ENCODE assay signal across 30 cellular contexts in genomic region chr6:146191600-146191999, GRCh38.
"Had no signal": no experiment of that assay in that cellular context is flagged by ENCODE, and none has a peak within 500 bp of the region (broad histone marks: within the 10 kb centered on the region; RNA-seq: fewer than 3 reads in every experiment).

No MANE protein-coding gene starts in this region.

- DNase-seq: activated B cell treated with CpG ODN at 0.5 μM for 24 hours; activated CD4-positive, alpha-beta memory T cell treated with anti-CD3 and anti-CD28 coated beads for 36 hours; activated CD4-positive, alpha-beta T cell treated with anti-CD3 and anti-CD28 coated beads for 4 hours; activated CD4-positive, alpha-beta T cell treated with anti-CD3 and anti-CD28 coated beads, Interleukin-2, amount 10 ng/mL, durations not matched to agents 24 days and 14 days; activated CD4-positive, alpha-beta T cell treated with anti-CD3 and anti-CD28 coated beads, Interleukin-2, amount 50 U/mL, for 1 hour; activated CD4-positive, alpha-beta T cell treated with anti-CD3 and anti-CD28 coated beads, Interleukin-2, amount 50 U/mL, for 4 hours; activated CD4-positive, CD25-positive, alpha-beta regulatory T cell treated with anti-CD3 and anti-CD28 coated beads, Interleukin-2, amount 50 U/mL, for 72 hours; activated CD8-positive, alpha-beta memory T cell treated with anti-CD3 and anti-CD28 coated beads, Interleukin-2, amount 50 U/mL, for 4 hours; activated CD8-positive, alpha-beta T cell treated with anti-CD3 and anti-CD28 coated beads for 36 hours; activated effector memory CD4-positive, alpha-beta T cell treated with anti-CD3 and anti-CD28 coated beads, Interleukin-2, amount 50 U/mL, for 16 hours; activated gamma-delta T cell treated with Interleukin-2 at 50 U/mL for 16 hours; activated naive CD4-positive, alpha-beta T cell; activated naive CD4-positive, alpha-beta T cell treated with anti-CD3 and anti-CD28 coated beads for 36 hours; activated naive CD4-positive, alpha-beta T cell treated with anti-CD3 and anti-CD28 coated beads, Interleukin-2, amount 50 U/mL, for 16 hours; activated naive CD8-positive, alpha-beta T cell treated with anti-CD3 and anti-CD28 coated beads for 36 hours; activated T-cell treated with anti-CD3 and anti-CD28 coated beads for 4 hours; activated T-cell treated with anti-CD3 and anti-CD28 coated beads, Interleukin-2, amount 50 U/mL, for 1 hour; activated T-cell treated with anti-CD3 and anti-CD28 coated beads, Interleukin-2, amount 50 U/mL, for 4 hours; activated T-cell treated with anti-CD3 and anti-CD28 coated beads, Interleukin-2, amount 50 U/mL, for 72 hours; adrenal gland; amniotic stem cell; aorta; body of pancreas; brain microvascular endothelial cell; central memory CD4-positive, alpha-beta T cell; T-helper 1 cell; T-helper 2 cell; T-helper 9 cell had no signal

- H3K27ac ChIP-seq: adrenal gland, body of pancreas, brain microvascular endothelial cell, breast epithelium, VCaP had no signal

- H3K4me3 ChIP-seq: adrenal gland, body of pancreas, breast epithelium had no signal

- H3K9me3 ChIP-seq: adrenal gland, body of pancreas, breast epithelium had no signal

- H3K27me3 ChIP-seq: adrenal gland, body of pancreas, brain microvascular endothelial cell, breast epithelium had no signal

- H3K36me3 ChIP-seq: adrenal gland, brain microvascular endothelial cell, breast epithelium had no signal

- H3K4me1 ChIP-seq: adrenal gland, body of pancreas, breast epithelium had no signal
